9 cellular contexts compared by ENCODE assay signal in the genomic region with DNA sequence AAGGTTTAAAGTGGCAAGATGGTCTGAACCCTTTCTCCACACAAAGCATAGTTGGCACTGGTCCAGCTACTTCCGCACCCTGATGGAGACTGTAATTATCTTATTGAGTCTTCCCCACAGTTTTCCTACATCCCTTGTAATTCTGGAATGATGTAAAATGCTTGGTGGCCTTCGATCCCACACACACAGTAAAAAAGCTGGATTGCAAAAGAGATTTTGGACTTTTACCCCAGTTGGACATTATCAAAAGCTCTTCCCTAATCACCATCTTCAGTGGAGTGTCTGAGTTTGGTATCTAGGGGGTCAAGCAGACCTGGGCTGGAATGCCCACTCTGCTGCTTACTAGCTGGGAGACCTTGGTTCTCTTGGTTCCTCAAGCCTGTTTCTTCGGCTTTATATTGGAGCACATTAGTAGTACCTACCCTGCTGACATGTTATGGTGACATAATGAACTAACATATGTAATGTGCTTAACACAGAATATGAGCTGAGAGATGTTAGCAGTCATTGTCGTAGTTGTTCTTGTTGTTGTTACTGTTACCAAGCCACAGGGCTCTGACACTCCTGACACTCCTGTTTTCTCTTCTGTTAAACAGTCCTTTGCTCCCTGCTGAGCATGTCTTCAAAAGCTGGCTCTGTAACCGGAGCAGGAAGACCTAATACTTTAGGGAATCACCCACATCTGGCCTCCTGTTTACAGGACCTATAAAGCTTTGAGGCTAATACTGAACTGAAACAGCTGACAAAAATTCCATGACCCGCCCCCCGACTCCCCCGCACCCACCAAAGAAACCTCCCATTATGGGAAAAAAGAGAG. TPM values are rescaled to one million over a fixed set of nuclear protein-coding genes. Genes with fewer than 3 reads are reported as not detected.
DNase-seq lines count a peak whose midpoint lies in the region; ATAC-seq and TF ChIP-seq lines count a peak whose summit lies in the region.
"Had no signal": no experiment of that assay in that cellular context is flagged by ENCODE, and none has a peak within 500 bp of the region (broad histone marks: within the 10 kb centered on the region; RNA-seq: fewer than 3 reads in every experiment).

No MANE protein-coding gene starts in this region.

- intact Hi-C loops in Caco-2 (cut with micrococcal nuclease; ENCODE audit: unreplicated experiment), result loop anchor here (1.0 kb wide), 2 partner anchors 13 to 34 kb away; a partner anchor contains a TSS
- intact Hi-C loops in ovary (cut with DNase I), result no loop called here

- H3K27ac ChIP-seq in Peyer's patch (peak overlapping the region in 3 of 4 donors; percentile 69 to 80 (median 77)), ovary (peak overlapping the region in 1 of 2 donors; percentile 69)

- H3K9me3 Mint-ChIP-seq in Caco-2 (ENCODE audit: unreplicated experiment), result no peaks in the 10 kb centered on the region

- H3K36me3 Mint-ChIP-seq in Caco-2 (ENCODE audit: insufficient read depth, unreplicated experiment), result peaks cover 6% of the 10 kb centered on the region

- H3K27me3 ChIP-seq in Caco-2 (replicated peaks; ENCODE audit: control insufficient read depth, insufficient read depth, low read length), result no peaks in the 10 kb centered on the region
- no peaks in the 10 kb centered on the region for H3K27me3 ChIP-seq in Peyer's patch
- H3K27me3 ChIP-seq in ovary, result no peaks in the 10 kb centered on the region

- H3K27me3 Mint-ChIP-seq in Caco-2 (ENCODE audit: insufficient read depth, unreplicated experiment), result no peaks in the 10 kb centered on the region

- CTCF ChIA-PET in Caco-2 (lab: Charles Lee), result interaction anchor here (0.9 to 1.9 kb wide), 6 partner anchors 12 to 120 kb away, joined by 3 to 17 read pairs (median 6); a partner anchor contains a TSS

- no peak for ATAC-seq in HG03280 (IDR thresholded peaks at IDR 0.05; ENCODE audit: unreplicated experiment)

- H3K4me1 ChIP-seq in Caco-2, result peaks cover 55% of the 10 kb centered on the region
- H3K4me1 ChIP-seq in Peyer's patch, result peaks cover 0 to 9% (median 0%) of the 10 kb centered on the region in 4 donors
- H3K4me1 ChIP-seq in ovary (ENCODE audit: insufficient read depth), result peaks cover 11% of the 10 kb centered on the region

- POLR2A ChIA-PET in Caco-2 (lab: Charles Lee), result interaction anchor here (1.1 to 2.1 kb wide), 3 partner anchors 10 to 34 kb away, joined by 3 to 12 read pairs (median 4); a partner anchor contains a TSS

- H3K9me3 ChIP-seq in Caco-2 (no peaks in the 10 kb centered on the region), Peyer's patch (no peaks in the 10 kb centered on the region), ovary (no peaks in the 10 kb centered on the region)

- H3K4me3 ChIP-seq in Caco-2 (ENCODE audit: low read depth, low read length), result no peak overlapping the region
- H3K4me3 ChIP-seq in Peyer's patch, result no peak overlapping the region
- no peak overlapping the region for H3K4me3 ChIP-seq in fibroblast of mammary gland (ENCODE audit: control insufficient read depth, low read depth, low read length)
- no peak overlapping the region for H3K4me3 ChIP-seq in ovary

- 30 to 41% (median 37%) methylated on average over 8 of the region's 8 CpGs for WGBS in ovary, 3 donors

- TF ChIP-seq EP300 in ovary (IDR thresholded peaks at IDR 0.05), result no peak

- H3K4me1 Mint-ChIP-seq in Caco-2 (ENCODE audit: low read depth, unreplicated experiment), result peaks cover 33% of the 10 kb centered on the region

- peak overlapping the region; percentile 71 for H3K4me3 Mint-ChIP-seq in Caco-2 (ENCODE audit: unreplicated experiment)

- DNase-seq in Caco-2, result peak; percentile 39 to 43
- no peak for DNase-seq in Peyer's patch
- DNase-seq in fibroblast of mammary gland (ENCODE audit: low read depth), result peak; percentile 87
- peak in 4 of 5 donors; percentile 24 to 60 (median 38) for DNase-seq in ovary
- no peak for DNase-seq in LoVo (ENCODE audit: low spot score)
- no peak for DNase-seq in SHP77 treated with DMSO at 0.1 percent for 48 hours (lab: John Stamatoyannopoulos, UW)
- DNase-seq in epidermal melanocyte (ENCODE audit: insufficient read length, low spot score), result no peak
- DNase-seq: cortex of kidney had no signal

- TF ChIP-seq CTCF in Caco-2 (IDR thresholded peaks at IDR 0.05; ENCODE audit: insufficient read depth in 1 of 2, low read depth in 1 of 2, low read length in 1 of 2, severe bottlenecking in 1 of 2, unreplicated experiment in 1 of 2), result no peak
- TF ChIP-seq CTCF in Peyer's patch (IDR thresholded peaks at IDR 0.05), result no peak
- TF ChIP-seq CTCF in fibroblast of mammary gland (conservative IDR thresholded peaks at IDR 0.05; ENCODE audit: control insufficient read depth, insufficient read depth, low read depth, low read length), result no peak
- no peak for TF ChIP-seq CTCF in ovary (IDR thresholded peaks at IDR 0.05)

- peak overlapping the region; percentile 97 for H3K27ac Mint-ChIP-seq in Caco-2 (ENCODE audit: unreplicated experiment)

- TF ChIP-seq POLR2A in Peyer's patch (IDR thresholded peaks at IDR 0.05) (no peak), ovary (IDR thresholded peaks at IDR 0.05) (no peak)

- no peaks in the 10 kb centered on the region for H3K36me3 ChIP-seq in Caco-2 (ENCODE audit: control insufficient read depth, insufficient read depth, low read length)
- H3K36me3 ChIP-seq in Peyer's patch, result no peaks in the 10 kb centered on the region
- no peaks in the 10 kb centered on the region for H3K36me3 ChIP-seq in ovary

- BruUV-seq in Caco-2 (replicated peaks; lab: Mats Ljungman, UMichigan), result TSS peak; percentile 92

RNA-seq across cellular contexts. Expression of a gene that starts 4.8 kb away (rescaled TPM):
- total RNA-seq in Caco-2 (2022) (3.6 and 5.3 TPM in 2 replicates), Peyer's patch (10 to 100 TPM in 2 of 4 donors, 1 to 10 TPM in 2; 8.1 to 66.8 (median 11.2) TPM), ovary (10 to 100 TPM in 3 of 7 donors, 1 to 10 TPM in 4; 2.3 to 19.6 (median 9.5) TPM)
- polyA plus RNA-seq in ovary, result 10 to 100 TPM in 1 of 2 donors, 1 to 10 TPM in 1; 8.2 to 29.0 TPM

RNA-seq across cellular contexts. Expression of a gene that starts 12.2 kb away (rescaled TPM):
- total RNA-seq in Caco-2 (2022), result 135 and 137 TPM in 2 replicates
- 10 to 100 TPM; 19.0 to 42.9 (median 29.9) TPM for total RNA-seq in Peyer's patch
- 10 to 100 TPM; 41.2 to 68.2 (median 52.0) TPM for total RNA-seq in ovary
- polyA plus RNA-seq in ovary, result 10 to 100 TPM; 70.1 to 70.8 TPM

Comparison
In these comparisons a context has a peak if more than half of its experiments do, and no peak if none do; other contexts are left out.
1. DNase-seq: peak in Caco-2 (2 of 2), fibroblast of mammary gland (single experiment) and ovary (4 of 5); none in Peyer's patch (0 of 3), LoVo (single experiment), SHP77 treated with DMSO at 0.1 percent for 48 hours (single experiment) and epidermal melanocyte (single experiment).